In genomic region chr20:21232546-21233280, GRCh38 we compare ENCODE assay signal across 14 cellular contexts.
"Had no signal": no experiment of that assay in that cellular context is flagged by ENCODE, and none has a peak within 500 bp of the region (broad histone marks: within the 10 kb centered on the region; RNA-seq: fewer than 3 reads in every experiment).

No MANE protein-coding gene starts in this region.

- H3K27me3 Mint-ChIP-seq: stimulated activated naive CD8-positive, alpha-beta T cell treated with anti-CD3 and anti-CD28 coated beads, Interleukin-15, Interleukin-2, amounts not matched to agents 100 ng/mL and 50 ng/mL, for 24 hours; T-cell had no signal

- H3K4me3 ChIP-seq: ascending aorta, cardiac muscle cell, hepatocyte, pancreas, tibial artery had no signal

- H3K36me3 ChIP-seq: cardiac muscle cell had no signal

- H3K27ac Mint-ChIP-seq: activated CD8-positive, alpha-beta T cell treated with anti-CD3 and anti-CD28 coated beads, Interleukin-2, amount 10 ng/mL, durations not matched to agents 7 days and 5 days; stimulated activated naive CD8-positive, alpha-beta T cell treated with anti-CD3 and anti-CD28 coated beads, Interleukin-15, Interleukin-2, amounts not matched to agents 100 ng/mL and 50 ng/mL, for 24 hours; T-cell had no signal

- H3K4me3 Mint-ChIP-seq: activated CD8-positive, alpha-beta T cell treated with anti-CD3 and anti-CD28 coated beads, Interleukin-2, amount 10 ng/mL, durations not matched to agents 7 days and 5 days; neural crest cell; stimulated activated naive CD8-positive, alpha-beta T cell treated with anti-CD3 and anti-CD28 coated beads, Interleukin-15, Interleukin-2, amounts not matched to agents 100 ng/mL and 50 ng/mL, for 24 hours; T-cell had no signal

- DNase-seq: activated CD4-positive, alpha-beta T cell treated with anti-CD3 and anti-CD28 coated beads for 1 hour; activated CD8-positive, alpha-beta memory T cell treated with anti-CD3 and anti-CD28 coated beads, Interleukin-2, amount 50 U/mL, for 48 hours; activated CD8-positive, alpha-beta T cell treated with anti-CD3 and anti-CD28 coated beads, Interleukin-2, amount 10 ng/mL, durations not matched to agents 7 days and 5 days; activated naive CD4-positive, alpha-beta T cell; pancreas; stimulated activated CD4-positive, alpha-beta T cell treated with anti-CD3 and anti-CD28 coated beads, Interleukin-4, amount 100 ng/mL, for 24 hours; T-cell; T1000; tibial artery had no signal

- H3K27ac ChIP-seq: ascending aorta, cardiac muscle cell, hepatocyte, pancreas, tibial artery had no signal

- H3K27me3 ChIP-seq: ascending aorta, cardiac muscle cell, hepatocyte, pancreas, tibial artery had no signal

- H3K9me3 ChIP-seq: ascending aorta, pancreas, tibial artery had no signal

- H3K4me1 ChIP-seq: pancreas had no signal

- H3K9me3 Mint-ChIP-seq: neural crest cell; stimulated activated naive CD8-positive, alpha-beta T cell treated with anti-CD3 and anti-CD28 coated beads, Interleukin-15, Interleukin-2, amounts not matched to agents 100 ng/mL and 50 ng/mL, for 24 hours; T-cell had no signal

- ATAC-seq: activated CD8-positive, alpha-beta T cell treated with anti-CD3 and anti-CD28 coated beads, Interleukin-2, amount 10 ng/mL, durations not matched to agents 7 days and 5 days; pancreas; T-cell had no signal
